ENCODE assay signal across 11 cellular contexts in the genomic region with DNA sequence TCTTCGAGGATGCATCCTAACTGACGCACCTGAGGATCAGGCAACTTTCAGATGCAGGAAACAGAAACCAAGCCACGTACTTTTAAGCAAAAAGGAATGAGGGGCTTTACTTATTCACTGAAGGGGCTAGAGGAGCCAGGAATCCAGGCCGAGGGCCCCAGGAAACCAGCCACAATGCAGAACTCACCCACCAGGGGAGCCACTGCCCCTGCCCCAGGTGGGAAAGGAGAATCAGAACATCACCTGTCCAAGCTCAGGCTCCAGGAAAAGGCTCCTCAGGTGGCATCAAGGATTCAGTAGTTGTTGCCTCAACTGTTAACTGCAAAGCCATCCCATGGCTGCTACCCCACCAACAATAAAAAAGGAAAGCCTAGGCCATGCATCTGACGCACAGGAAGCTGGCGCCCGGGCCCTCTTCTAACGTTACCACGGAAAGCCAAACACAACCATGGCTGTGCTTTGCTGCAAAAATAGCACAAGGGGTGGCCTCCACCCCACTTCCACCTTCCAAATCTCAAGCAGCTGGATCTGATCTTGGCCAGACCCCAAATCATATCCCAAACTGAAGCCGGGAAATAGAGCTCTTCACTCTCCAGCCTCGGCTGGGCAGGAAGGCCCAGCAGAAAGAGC.
DNase-seq lines count a peak whose midpoint lies in the region; ATAC-seq and TF ChIP-seq lines count a peak whose summit lies in the region.
"Had no signal": no experiment of that assay in that cellular context is flagged by ENCODE, and none has a peak within 500 bp of the region (broad histone marks: within the 10 kb centered on the region; RNA-seq: fewer than 3 reads in every experiment).

No MANE protein-coding gene starts in this region.

- POLR2A ChIA-PET in activated CD4-positive, alpha-beta memory T cell treated with anti-CD3 and anti-CD28 coated beads, Interleukin-2, amount 10 ng/mL, durations not matched to agents 7 days and 5 days (lab: Charles Lee), result interaction anchor here (1.0 to 4.1 kb wide), 2 partner anchors 8 to 9 kb away, joined by 3 to 17 read pairs; no protein-coding TSS in a partner anchor

- H3K9me3 Mint-ChIP-seq in activated CD4-positive, alpha-beta memory T cell treated with anti-CD3 and anti-CD28 coated beads, Interleukin-2, amount 10 ng/mL, durations not matched to agents 7 days and 5 days, result no peaks in the 10 kb centered on the region
- H3K9me3 Mint-ChIP-seq in activated T-helper 2 cell treated with anti-CD3 and anti-CD28 coated beads, Interferon-gamma antibody, Interleukin-2, Interleukin-4, amounts not matched to agents 10 μg/mL and 5 μg/mL and 100 μg/mL, durations not matched to agents 14 hours and 24 hours and 36 hours, result no peaks in the 10 kb centered on the region
- H3K9me3 Mint-ChIP-seq: HFFc6 had no signal

- peaks cover 90% of the 10 kb centered on the region for H3K36me3 Mint-ChIP-seq in activated CD4-positive, alpha-beta memory T cell treated with anti-CD3 and anti-CD28 coated beads, Interleukin-2, amount 10 ng/mL, durations not matched to agents 7 days and 5 days (ENCODE audit: low read depth)
- H3K36me3 Mint-ChIP-seq in activated T-helper 2 cell treated with anti-CD3 and anti-CD28 coated beads, Interferon-gamma antibody, Interleukin-2, Interleukin-4, amounts not matched to agents 10 μg/mL and 5 μg/mL and 100 μg/mL, durations not matched to agents 14 hours and 24 hours and 36 hours (ENCODE audit: low read depth), result peaks cover 40% of the 10 kb centered on the region

- intact Hi-C loops in heart left ventricle (cut with DNase I), result no loop called here
- intact Hi-C loops in spleen (cut with DNase I; ENCODE audit: low total_unique reads), result no loop called here
- intact Hi-C loops in activated T-helper 2 cell treated with anti-CD3 and anti-CD28 coated beads, Interferon-gamma antibody, Interleukin-2, Interleukin-4, amounts not matched to agents 10 μg/mL and 5 μg/mL and 100 μg/mL, durations not matched to agents 14 hours and 24 hours and 36 hours (cut with micrococcal nuclease), result no loop called here

- H3K4me1 ChIP-seq in heart left ventricle, result peaks cover 0 to 62% (median 23%) of the 10 kb centered on the region in 12 donors
- H3K4me1 ChIP-seq in spleen, result peaks cover 6 to 98% (median 62%) of the 10 kb centered on the region in 6 donors

- whole genome bisulfite sequencing in heart left ventricle, 4 donors, result 55 to 76% (median 63%) methylated on average over 11 of the region's 11 CpGs
- WGBS in spleen, 5 donors, result 51 to 63% (median 60%) methylated on average over 11 of the region's 11 CpGs

- CTCF ChIA-PET in activated CD4-positive, alpha-beta memory T cell treated with anti-CD3 and anti-CD28 coated beads, Interleukin-2, amount 10 ng/mL, durations not matched to agents 7 days and 5 days (lab: Charles Lee), result interaction anchor here (1.3 kb wide), 1 partner anchor 49 kb away, joined by 4 read pairs; no protein-coding TSS in a partner anchor

- H3K4me3 Mint-ChIP-seq in activated CD4-positive, alpha-beta memory T cell treated with anti-CD3 and anti-CD28 coated beads, Interleukin-2, amount 10 ng/mL, durations not matched to agents 7 days and 5 days, result no peak overlapping the region
- H3K4me3 Mint-ChIP-seq in activated T-helper 2 cell treated with anti-CD3 and anti-CD28 coated beads, Interferon-gamma antibody, Interleukin-2, Interleukin-4, amounts not matched to agents 10 μg/mL and 5 μg/mL and 100 μg/mL, durations not matched to agents 14 hours and 24 hours and 36 hours (ENCODE audit: low read depth), result no peak overlapping the region
- H3K4me3 Mint-ChIP-seq: HFFc6 had no signal

- DNase-seq in activated CD4-positive, alpha-beta memory T cell treated with anti-CD3 and anti-CD28 coated beads, Interleukin-2, amount 10 ng/mL, durations not matched to agents 7 days and 5 days, result peak; percentile 28
- DNase-seq in heart left ventricle (peak in 2 of 5 donors; percentile 50 to 52), spleen (peak; percentile 48), medulla oblongata (ENCODE audit: extremely low spot score) (no peak)
- DNase-seq in activated T-helper 2 cell treated with anti-CD3 and anti-CD28 coated beads, Interferon-gamma antibody, Interleukin-2, Interleukin-4, amounts not matched to agents 10 μg/mL and 5 μg/mL and 100 μg/mL, durations not matched to agents 14 hours and 24 hours and 36 hours (ENCODE audit: low spot score), result no peak
- DNase-seq: HFFc6, NCI-H2029, T-helper 9 cell had no signal

- peaks cover 48% of the 10 kb centered on the region for H3K4me1 Mint-ChIP-seq in activated CD4-positive, alpha-beta memory T cell treated with anti-CD3 and anti-CD28 coated beads, Interleukin-2, amount 10 ng/mL, durations not matched to agents 7 days and 5 days
- H3K4me1 Mint-ChIP-seq in activated T-helper 2 cell treated with anti-CD3 and anti-CD28 coated beads, Interferon-gamma antibody, Interleukin-2, Interleukin-4, amounts not matched to agents 10 μg/mL and 5 μg/mL and 100 μg/mL, durations not matched to agents 14 hours and 24 hours and 36 hours (ENCODE audit: low read depth), result peaks cover 20% of the 10 kb centered on the region

- 0 out of 2 replicates have a peak, but pooled peaks have one; percentile 13 for TF ChIP-seq CTCF in GM12874 (IDR thresholded peaks at IDR 0.05; ENCODE audit: insufficient read depth, low read depth, low read length)
- TF ChIP-seq CTCF in heart left ventricle (IDR thresholded peaks at IDR 0.05), result no peak
- TF ChIP-seq CTCF in spleen (IDR thresholded peaks at IDR 0.05 in 8 of 11, conservative IDR thresholded peaks at IDR 0.05 in 3 of 11), result no peak

- ATAC-seq in heart left ventricle, result peak in 3 of 4 donors; percentile 49 to 71 (median 57)
- no peak for ATAC-seq in GM19397 (IDR thresholded peaks at IDR 0.05; ENCODE audit: unreplicated experiment)
- no peak for ATAC-seq in HG02884 (IDR thresholded peaks at IDR 0.05; ENCODE audit: unreplicated experiment)

- H3K27me3 Mint-ChIP-seq in activated CD4-positive, alpha-beta memory T cell treated with anti-CD3 and anti-CD28 coated beads, Interleukin-2, amount 10 ng/mL, durations not matched to agents 7 days and 5 days, result no peaks in the 10 kb centered on the region
- no peaks in the 10 kb centered on the region for H3K27me3 Mint-ChIP-seq in activated T-helper 2 cell treated with anti-CD3 and anti-CD28 coated beads, Interferon-gamma antibody, Interleukin-2, Interleukin-4, amounts not matched to agents 10 μg/mL and 5 μg/mL and 100 μg/mL, durations not matched to agents 14 hours and 24 hours and 36 hours (ENCODE audit: low read depth)

- H3K27ac ChIP-seq in heart left ventricle, result peak overlapping the region in 4 of 12 donors; percentile 4 to 62 (median 41)
- peak overlapping the region in 3 of 8 donors; percentile 13 to 38 (median 19) for H3K27ac ChIP-seq in spleen

- TF ChIP-seq POLR2A in heart left ventricle (IDR thresholded peaks at IDR 0.05), result no peak
- no peak for TF ChIP-seq POLR2A in spleen (IDR thresholded peaks at IDR 0.05)

- no peaks in the 10 kb centered on the region for H3K27me3 ChIP-seq in heart left ventricle
- no peaks in the 10 kb centered on the region for H3K27me3 ChIP-seq in spleen (replicated peaks in 1 of 7)

- H3K4me3 ChIP-seq in heart left ventricle (no peak overlapping the region), spleen (no peak overlapping the region)

- H3K36me3 ChIP-seq in heart left ventricle (peaks cover 0 to 48% (median 0%) of the 10 kb centered on the region in 9 donors), spleen (peaks cover 0 to 96% (median 30%) of the 10 kb centered on the region in 6 donors)

- H3K9me3 ChIP-seq in heart left ventricle, result no peaks in the 10 kb centered on the region
- H3K9me3 ChIP-seq in spleen, result no peaks in the 10 kb centered on the region

- H3K27ac Mint-ChIP-seq in activated CD4-positive, alpha-beta memory T cell treated with anti-CD3 and anti-CD28 coated beads, Interleukin-2, amount 10 ng/mL, durations not matched to agents 7 days and 5 days, result peak overlapping the region; percentile 70
- no peak overlapping the region for H3K27ac Mint-ChIP-seq in activated T-helper 2 cell treated with anti-CD3 and anti-CD28 coated beads, Interferon-gamma antibody, Interleukin-2, Interleukin-4, amounts not matched to agents 10 μg/mL and 5 μg/mL and 100 μg/mL, durations not matched to agents 14 hours and 24 hours and 36 hours
- H3K27ac Mint-ChIP-seq: HFFc6 had no signal

Comparison
In these comparisons a context has a peak if more than half of its experiments do, and no peak if none do; other contexts are left out.
1. DNase-seq: peak in activated CD4-positive, alpha-beta memory T cell treated with anti-CD3 and anti-CD28 coated beads, Interleukin-2, amount 10 ng/mL, durations not matched to agents 7 days and 5 days (single experiment) and spleen (single experiment); none in activated T-helper 2 cell treated with anti-CD3 and anti-CD28 coated beads, Interferon-gamma antibody, Interleukin-2, Interleukin-4, amounts not matched to agents 10 μg/mL and 5 μg/mL and 100 μg/mL, durations not matched to agents 14 hours and 24 hours and 36 hours (single experiment) and medulla oblongata (single experiment).
2. ATAC-seq: peak in heart left ventricle (3 of 4); none in GM19397 (single experiment) and HG02884 (single experiment).